12 cellular contexts compared by ENCODE assay signal in the genomic region with DNA sequence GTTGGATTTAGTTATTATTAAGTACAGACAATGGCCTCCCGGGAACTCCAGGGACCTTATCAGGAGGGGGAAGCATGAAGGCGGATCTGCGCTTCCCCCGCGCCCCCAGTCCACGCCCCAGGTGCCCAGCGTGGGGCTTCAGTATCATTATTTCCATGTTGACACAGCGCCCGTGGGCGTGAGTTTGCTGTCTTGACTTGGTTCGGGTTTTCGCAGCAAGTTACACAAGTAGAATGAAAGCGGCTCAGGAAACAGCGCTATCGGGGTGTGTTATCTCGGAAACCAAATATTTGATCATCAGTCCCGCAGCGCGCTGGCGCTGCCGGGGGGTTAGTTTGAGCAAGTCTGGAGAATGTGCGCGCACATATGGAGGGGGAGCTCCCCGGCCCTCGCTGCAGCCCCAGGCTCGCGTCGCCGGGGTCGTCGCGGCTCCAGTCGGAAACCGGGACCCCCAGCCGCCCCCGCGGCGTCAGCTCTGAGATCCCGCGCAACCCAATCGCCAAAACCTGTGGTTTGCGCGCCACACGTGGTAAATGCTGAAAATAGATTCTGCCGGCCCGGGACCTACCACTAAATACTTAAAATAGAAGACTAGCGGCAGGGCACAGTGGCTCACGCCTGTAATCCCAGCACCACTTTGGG. TPM values are rescaled to one million over a fixed set of nuclear protein-coding genes. Genes with fewer than 3 reads are reported as not detected.
DNase-seq lines count a peak whose midpoint lies in the region; ATAC-seq and TF ChIP-seq lines count a peak whose summit lies in the region.
"Had no signal": no experiment of that assay in that cellular context is flagged by ENCODE, and none has a peak within 500 bp of the region (broad histone marks: within the 10 kb centered on the region; RNA-seq: fewer than 3 reads in every experiment).

No MANE protein-coding gene starts in this region.

- no peaks in the 10 kb centered on the region for H3K9me3 ChIP-seq in mesodermal cell (ENCODE audit: control insufficient read depth, low read length)
- H3K9me3 ChIP-seq: heart left ventricle had no signal

- H3K4me3 Mint-ChIP-seq in stimulated activated naive CD8-positive, alpha-beta T cell treated with anti-CD3 and anti-CD28 coated beads, Interleukin-15, amount 100 ng/mL, for 72 hours: no peak overlapping the region
- peak overlapping the region; percentile 89 to 94 (median 91) for H3K4me3 Mint-ChIP-seq in brain

- H3K9me3 Mint-ChIP-seq in stimulated activated naive CD8-positive, alpha-beta T cell treated with anti-CD3 and anti-CD28 coated beads, Interleukin-15, amount 100 ng/mL, for 72 hours: no peaks in the 10 kb centered on the region
- H3K9me3 Mint-ChIP-seq in brain: no peaks in the 10 kb centered on the region

- H3K27ac ChIP-seq in mesodermal cell (ENCODE audit: low read depth, low read length, severe bottlenecking): no peak overlapping the region

- H3K4me1 ChIP-seq in mesodermal cell (ENCODE audit: control insufficient read depth, insufficient read depth, low read length, poor library complexity, severe bottlenecking): peaks cover 17% of the 10 kb centered on the region

- H3K27ac Mint-ChIP-seq in stimulated activated naive CD8-positive, alpha-beta T cell treated with anti-CD3 and anti-CD28 coated beads, Interleukin-15, amount 100 ng/mL, for 72 hours: peak overlapping the region in 1 of 2 donors; percentile 34
- peak overlapping the region; percentile 66 to 96 (median 90) for H3K27ac Mint-ChIP-seq in brain

- ATAC-seq in stimulated activated naive CD8-positive, alpha-beta T cell treated with anti-CD3 and anti-CD28 coated beads, Interleukin-15, Interleukin-2, amounts not matched to agents 100 U/mL and 50 U/mL, for 24 hours: peak; percentile 29
- no peak for ATAC-seq in stimulated activated naive CD8-positive, alpha-beta T cell treated with anti-CD3 and anti-CD28 coated beads, Interleukin-15, amount 100 ng/mL, for 72 hours
- no peak for ATAC-seq in HG03378 (IDR thresholded peaks at IDR 0.05; ENCODE audit: unreplicated experiment)
- no peak for ATAC-seq in GM18858 (IDR thresholded peaks at IDR 0.05; ENCODE audit: unreplicated experiment)
- ATAC-seq: SK-N-SH treated with all-trans-retinoic acid at 6 μM for 48 hours had no signal

- WGBS in mesodermal cell (ENCODE audit: insufficient coverage in 2 of 2), 2 experiments: 14 to 15% methylated on average over 29 to 46 of the region's 48 CpGs

- peaks cover 26% of the 10 kb centered on the region for H3K4me1 Mint-ChIP-seq in stimulated activated naive CD8-positive, alpha-beta T cell treated with anti-CD3 and anti-CD28 coated beads, Interleukin-15, amount 100 ng/mL, for 72 hours
- H3K4me1 Mint-ChIP-seq in brain: peaks cover 66% of the 10 kb centered on the region

- TF ChIP-seq CTCF in brain (conservative IDR thresholded peaks at IDR 0.05): no peak

- H3K4me3 ChIP-seq in mesodermal cell (ENCODE audit: extremely low read depth, insufficient read depth, low read length, poor library complexity, severe bottlenecking): peak overlapping the region; percentile 21

- H3K27me3 Mint-ChIP-seq in stimulated activated naive CD8-positive, alpha-beta T cell treated with anti-CD3 and anti-CD28 coated beads, Interleukin-15, amount 100 ng/mL, for 72 hours: peaks cover 96% of the 10 kb centered on the region
- H3K27me3 Mint-ChIP-seq in brain: peaks cover 41% of the 10 kb centered on the region

- in situ Hi-C loops in KBM-7 (cut with MboI; ENCODE audit: low pct_unique_long_range_greater_than_20kb, low sequenced_read_pairs): no loop called here

- H3K36me3 Mint-ChIP-seq in brain: no peaks in the 10 kb centered on the region

- H3K36me3 ChIP-seq in mesodermal cell (ENCODE audit: control insufficient read depth, insufficient read depth, low read length): no peaks in the 10 kb centered on the region
- H3K36me3 ChIP-seq: heart left ventricle had no signal

- DNase-seq in stimulated activated naive CD8-positive, alpha-beta T cell treated with anti-CD3 and anti-CD28 coated beads, Interleukin-15, Interleukin-2, amounts not matched to agents 100 U/mL and 50 U/mL, for 24 hours: peak; percentile 31
- DNase-seq in stimulated activated naive CD8-positive, alpha-beta T cell treated with anti-CD3 and anti-CD28 coated beads, Interleukin-15, amount 100 ng/mL, for 72 hours: no peak
- DNase-seq in KBM-7: no peak
- DNase-seq in NCI-H1694 treated with DMSO at 0.1 percent for 48 hours (lab: John Stamatoyannopoulos, UW): no peak
- DNase-seq: heart left ventricle, NCI-H2081 treated with DMSO at 0.1 percent for 48 hours, occipital lobe had no signal

RNA-seq across cellular contexts. Expression of a gene that starts 2.2 kb away (rescaled TPM):
- polyA plus RNA-seq in brain (ENCODE audit: insufficient read depth, low read depth, low replicate concordance): 24.9 TPM
- polyA plus RNA-seq in mesodermal cell (2013, experiment 1 of 2): 4.6 TPM
- polyA plus RNA-seq in mesodermal cell (2013, experiment 2 of 2): 3.0 TPM

Comparison
In these comparisons a context has a peak if more than half of its experiments do, and no peak if none do; other contexts are left out.
1. H3K4me3 Mint-ChIP-seq: peak in brain (5 of 5); none in stimulated activated naive CD8-positive, alpha-beta T cell treated with anti-CD3 and anti-CD28 coated beads, Interleukin-15, amount 100 ng/mL, for 72 hours (0 of 2).